Comparison of ENCODE assay signal across 16 cellular contexts in the genomic region with DNA sequence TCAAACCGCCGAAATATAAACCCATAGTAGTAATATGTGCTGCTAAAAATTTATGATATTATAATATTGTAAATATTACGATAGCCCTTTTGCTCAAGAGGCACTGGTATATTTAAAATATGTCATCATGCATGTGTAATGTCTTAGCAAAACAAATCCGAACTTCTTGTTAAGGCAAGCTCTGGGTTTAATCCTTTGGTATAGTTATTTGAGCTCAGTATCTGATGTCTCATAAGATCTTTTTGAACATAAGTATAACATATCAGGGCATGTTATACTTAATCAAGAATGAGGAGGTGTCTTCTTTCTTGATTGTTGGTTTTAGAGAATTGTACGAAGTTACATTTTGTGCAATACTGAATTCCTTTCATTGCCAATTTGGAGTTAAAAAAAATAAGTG.
DNase-seq lines count a peak whose midpoint lies in the region; FAIRE-seq and TF ChIP-seq lines count a peak whose summit lies in the region.
"Had no signal": no experiment of that assay in that cellular context is flagged by ENCODE, and none has a peak within 500 bp of the region (broad histone marks: within the 10 kb centered on the region; RNA-seq: fewer than 3 reads in every experiment).

No MANE protein-coding gene starts in this region.

- H3K27ac Mint-ChIP-seq in Caco-2 (ENCODE audit: unreplicated experiment) = no peak overlapping the region
- H3K27ac Mint-ChIP-seq: CD4-positive, alpha-beta memory T cell had no signal

- TF ChIP-seq CTCF in bronchial epithelial cell (IDR thresholded peaks at IDR 0.05; ENCODE audit: insufficient read depth, low read length, severe bottlenecking) (no peak), right atrium auricular region (IDR thresholded peaks at IDR 0.05) (no peak), Caco-2 (IDR thresholded peaks at IDR 0.05; ENCODE audit: insufficient read depth in 1 of 2, low read depth in 1 of 2, low read length in 1 of 2, severe bottlenecking in 1 of 2, unreplicated experiment in 1 of 2) (no peak)

- H3K9me3 Mint-ChIP-seq in Caco-2 (ENCODE audit: unreplicated experiment) = peaks cover 24% of the 10 kb centered on the region

- H3K4me3 ChIP-seq in bronchial epithelial cell (ENCODE audit: low read depth, low read length) (no peak overlapping the region), right atrium auricular region (no peak overlapping the region), Caco-2 (ENCODE audit: low read depth, low read length) (no peak overlapping the region)
- H3K4me3 ChIP-seq: GM23248 had no signal

- no peak overlapping the region for H3K27ac ChIP-seq in right atrium auricular region
- H3K27ac ChIP-seq: C4-2B, GM23248 had no signal

- BruUV-seq in Caco-2 (replicated peaks; lab: Mats Ljungman, UMichigan) = no TSS peak

- FAIRE-seq in GM12892 (lab: Jason Lieb, UNC) (peak; percentile 51), bronchial epithelial cell (lab: Jason Lieb, UNC) (no peak)
- FAIRE-seq: A204.1, D721Med, H54 had no signal

- H3K9me3 ChIP-seq in right atrium auricular region (no peaks in the 10 kb centered on the region), Caco-2 (peaks cover 2% of the 10 kb centered on the region; the same call in 1 of the 2 replicates)
- H3K9me3 ChIP-seq: BE2C had no signal

- POLR2A ChIA-PET in HEK293T (lab: Yijun Ruan, JAX) = no interaction called here
- POLR2A ChIA-PET in Caco-2 (lab: Charles Lee) = no interaction called here

- no peaks in the 10 kb centered on the region for H3K27me3 Mint-ChIP-seq in Caco-2 (ENCODE audit: insufficient read depth, unreplicated experiment)
- H3K27me3 Mint-ChIP-seq: CD4-positive, alpha-beta memory T cell had no signal

- intact Hi-C loops in Caco-2 (cut with micrococcal nuclease; ENCODE audit: unreplicated experiment) = no loop called here

- H3K36me3 Mint-ChIP-seq in Caco-2 (ENCODE audit: insufficient read depth, unreplicated experiment) = no peaks in the 10 kb centered on the region
- H3K36me3 Mint-ChIP-seq: CD4-positive, alpha-beta memory T cell had no signal

- H3K4me3 Mint-ChIP-seq in Caco-2 (ENCODE audit: unreplicated experiment) = no peak overlapping the region
- H3K4me3 Mint-ChIP-seq: CD4-positive, alpha-beta memory T cell had no signal

- no peaks in the 10 kb centered on the region for H3K27me3 ChIP-seq in bronchial epithelial cell (ENCODE audit: control insufficient read depth, insufficient read depth, low read length)
- H3K27me3 ChIP-seq in right atrium auricular region = no peaks in the 10 kb centered on the region
- H3K27me3 ChIP-seq in Caco-2 (replicated peaks; ENCODE audit: control insufficient read depth, insufficient read depth, low read length) = no peaks in the 10 kb centered on the region
- H3K27me3 ChIP-seq: BE2C had no signal

- TF ChIP-seq POLR2A in GM12892 (IDR thresholded peaks at IDR 0.05; ENCODE audit: low read depth, low read length) = no peak

- CTCF ChIA-PET in HEK293T (lab: Yijun Ruan, JAX) (no interaction called here), Caco-2 (lab: Charles Lee) (no interaction called here)

- no peaks in the 10 kb centered on the region for H3K36me3 ChIP-seq in bronchial epithelial cell (ENCODE audit: control insufficient read depth, insufficient read depth, low read length)
- H3K36me3 ChIP-seq in right atrium auricular region = no peaks in the 10 kb centered on the region
- H3K36me3 ChIP-seq in Caco-2 (ENCODE audit: control insufficient read depth, insufficient read depth, low read length) = no peaks in the 10 kb centered on the region
- H3K36me3 ChIP-seq: BE2C had no signal

- H3K4me1 ChIP-seq in right atrium auricular region = peaks cover 0 to 7% of the 10 kb centered on the region in 2 donors
- no peaks in the 10 kb centered on the region for H3K4me1 ChIP-seq in Caco-2
- H3K4me1 ChIP-seq: BE2C had no signal

- DNase-seq in GM12892 (ENCODE audit: insufficient read length) (no peak), bronchial epithelial cell (ENCODE audit: low read depth) (peak; percentile 94), fibroblast of peridontal ligament (ENCODE audit: extremely low read depth) (peak; percentile 28), HEK293T (ENCODE audit: extremely low spot score) (no peak), right atrium auricular region (ENCODE audit: low spot score) (no peak), Caco-2 (no peak), HCEC 1CT (no peak)
- DNase-seq: BE2C; CD4-positive, alpha-beta memory T cell; DND-41; GDM1; GM23248 had no signal

- H3K4me1 Mint-ChIP-seq in Caco-2 (ENCODE audit: low read depth, unreplicated experiment) = peaks cover 8% of the 10 kb centered on the region

TF ChIP-seq in HEK293T, 16 proteins besides CTCF, POLR2A, EP300 and RAD21:
- no peak for TF ChIP-seq FOXM1 (IDR thresholded peaks at IDR 0.05; ENCODE audit: borderline replicate concordance)
- no peak for TF ChIP-seq FOXA1 (IDR thresholded peaks at IDR 0.05)
- TF ChIP-seq HDGF (IDR thresholded peaks at IDR 0.05; ENCODE audit: borderline replicate concordance) = no peak
- no peak for TF ChIP-seq LEF1 (IDR thresholded peaks at IDR 0.05; ENCODE audit: borderline replicate concordance)
- TF ChIP-seq ARNT (IDR thresholded peaks at IDR 0.05) = no peak
TF ChIP-seq in HEK293T: peak in this region for 0.

Comparison
In these comparisons a context has a peak if more than half of its experiments do, and no peak if none do; other contexts are left out.
1. DNase-seq: peak in bronchial epithelial cell (single experiment) and fibroblast of peridontal ligament (single experiment); none in GM12892 (single experiment), HEK293T (single experiment), right atrium auricular region (single experiment), Caco-2 (0 of 2) and HCEC 1CT (single experiment).